ENCODE assay signal across 5 cellular contexts in genomic region chr4:132457987-132458386, GRCh38.
DNase-seq lines count a peak whose midpoint lies in the region; ATAC-seq and TF ChIP-seq lines count a peak whose summit lies in the region.
"Not testable (repeated sequence)": the region's sequence is repeated elsewhere in the genome, so short reads cannot be mapped to it uniquely, and the experiment has no call there.

No MANE protein-coding gene starts in this region.

- H3K4me2 ChIP-seq in trophoblast cell (ENCODE audit: low read length) = not testable (repeated sequence)

- H3K4me3 ChIP-seq in trophoblast cell (ENCODE audit: low read depth, low read length) = peak overlapping the region; percentile 56
- not testable (repeated sequence) for H3K4me3 ChIP-seq in upper lobe of right lung

- H3K14ac ChIP-seq in trophoblast cell (ENCODE audit: low read length) = not testable (repeated sequence)

- H2AFZ ChIP-seq in trophoblast cell (ENCODE audit: insufficient read depth, low read length, poor library complexity) = not testable (repeated sequence)

- not testable (repeated sequence) for H3K4me1 ChIP-seq in trophoblast cell (ENCODE audit: control insufficient read depth in 1 of 2, insufficient read depth in 2 of 2, low read length in 2 of 2); upper lobe of right lung

- intact Hi-C loops in Right ventricle myocardium inferior (cut with DNase I); upper lobe of right lung (cut with DNase I): not testable (repeated sequence)

- not testable (repeated sequence) for H4K91ac ChIP-seq in trophoblast cell (ENCODE audit: low read depth, low read length)

- not testable (repeated sequence) for H2BK120ac ChIP-seq in trophoblast cell (ENCODE audit: insufficient read depth, low read length, poor library complexity)

- DNase-seq in UCSD-AML1 (lab: John Stamatoyannopoulos, UW; ENCODE audit: unreplicated experiment) (peak; percentile 1), Right ventricle myocardium inferior (ENCODE audit: missing footprints) (peak; percentile 22), mesenteric fat pad (ENCODE audit: low spot score) (peak; percentile 18), upper lobe of right lung (peak; percentile 40)
- DNase-seq in trophoblast cell = not testable (repeated sequence)

- ATAC-seq in Right ventricle myocardium inferior, upper lobe of right lung: not testable (repeated sequence)

- not testable (repeated sequence) for H4K8ac ChIP-seq in trophoblast cell (ENCODE audit: low read depth, low read length)

- H3K79me2 ChIP-seq in trophoblast cell (ENCODE audit: control insufficient read depth, insufficient read depth, low read length, poor library complexity) = not testable (repeated sequence)

- H3K27me3 ChIP-seq in trophoblast cell (ENCODE audit: insufficient read depth, low read length); upper lobe of right lung: not testable (repeated sequence)

- not testable (repeated sequence) for H3K9me3 ChIP-seq in trophoblast cell (ENCODE audit: insufficient read depth, low read depth, low read length); upper lobe of right lung

- not testable (repeated sequence) for H3K18ac ChIP-seq in trophoblast cell (ENCODE audit: low read length)

- H2AK5ac ChIP-seq in trophoblast cell (ENCODE audit: low read length) = not testable (repeated sequence)

- H3K9ac ChIP-seq in trophoblast cell (ENCODE audit: low read length) = not testable (repeated sequence)

- H3K27ac ChIP-seq in trophoblast cell (ENCODE audit: low read depth, low read length); upper lobe of right lung: not testable (repeated sequence)

- not testable (repeated sequence) for H2BK5ac ChIP-seq in trophoblast cell (ENCODE audit: low read depth, low read length, poor library complexity)

- WGBS in trophoblast cell (ENCODE audit: extremely low coverage, insufficient coverage, insufficient read length) = no CpG with 5 or more reads among the region's 9 CpGs

- not testable (repeated sequence) for H4K12ac ChIP-seq in trophoblast cell (ENCODE audit: low read depth, low read length)

- not testable (repeated sequence) for H2BK12ac ChIP-seq in trophoblast cell (ENCODE audit: low read length)

- H3K79me1 ChIP-seq in trophoblast cell (ENCODE audit: low read length) = not testable (repeated sequence)

- not testable (repeated sequence) for H3K4ac ChIP-seq in trophoblast cell (ENCODE audit: low read depth, low read length)

- not testable (repeated sequence) for H3K23ac ChIP-seq in trophoblast cell (ENCODE audit: low read length)

- TF ChIP-seq CTCF in upper lobe of right lung (IDR thresholded peaks at IDR 0.05) = not testable (repeated sequence)

- H3K36me3 ChIP-seq in trophoblast cell (ENCODE audit: control insufficient read depth in 1 of 2, insufficient read depth in 2 of 2, low read length in 2 of 2); upper lobe of right lung: not testable (repeated sequence)
